Comparison of ENCODE assay signal across 12 cellular contexts in the genomic region with DNA sequence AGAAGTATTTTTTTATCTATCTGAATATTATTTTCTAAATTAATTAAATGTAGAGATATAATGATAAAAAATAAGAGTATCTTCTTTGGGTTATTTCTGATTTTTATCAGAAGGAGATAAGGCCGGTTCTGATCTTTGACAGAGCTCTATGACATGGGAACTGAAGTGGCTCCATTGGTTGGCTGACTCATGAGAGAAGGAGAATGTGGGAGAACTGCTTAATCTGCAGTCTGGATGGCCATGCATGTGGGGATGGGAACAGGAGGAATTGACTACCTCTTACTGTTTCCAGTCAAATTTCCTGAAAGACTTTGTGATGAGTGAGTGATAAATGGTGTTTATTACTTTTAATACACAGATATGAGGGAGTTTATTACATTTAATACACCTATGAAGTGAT.
A peak's percentile ranks its signal among the peaks of the same experiment; 100 is the strongest.
DNase-seq lines count a peak whose midpoint lies in the region; ATAC-seq and TF ChIP-seq lines count a peak whose summit lies in the region.
"Had no signal": no experiment of that assay in that cellular context is flagged by ENCODE, and none has a peak within 500 bp of the region (broad histone marks: within the 10 kb centered on the region; RNA-seq: fewer than 3 reads in every experiment).

No MANE protein-coding gene starts in this region.

- H3K27me3 ChIP-seq in SU-DHL-6 (ENCODE audit: low read length) (no peaks in the 10 kb centered on the region), thymus (ENCODE audit: control insufficient read depth, insufficient read depth) (no peaks in the 10 kb centered on the region)

- H3K4me3 ChIP-seq in SU-DHL-6 (ENCODE audit: insufficient read depth, low read length, poor library complexity, severe bottlenecking) (no peak overlapping the region), thymus (ENCODE audit: low read length) (no peak overlapping the region)

- H3K4me3 Mint-ChIP-seq in activated naive CD4-positive, alpha-beta T cell treated with anti-CD3 and anti-CD28 coated beads, Interleukin-2, amount 10 ng/mL, durations not matched to agents 7 days and 5 days, result no peak overlapping the region
- H3K4me3 Mint-ChIP-seq in endothelial cell (ENCODE audit: unreplicated experiment), result no peak overlapping the region

- H3K9me2 ChIP-seq in SU-DHL-6 (replicated peaks; ENCODE audit: insufficient read depth, low read length), result no peaks in the 10 kb centered on the region

- CTCF ChIA-PET in activated naive CD4-positive, alpha-beta T cell treated with anti-CD3 and anti-CD28 coated beads, Interleukin-2, amount 10 ng/mL, durations not matched to agents 7 days and 5 days (lab: Charles Lee), result interaction anchor here (0.7 to 1.3 kb wide), 3 partner anchors 16 to 321 kb away, joined by 3 to 6 read pairs (median 3); no protein-coding TSS in a partner anchor

- peaks cover 41% of the 10 kb centered on the region for H3K4me1 Mint-ChIP-seq in activated naive CD4-positive, alpha-beta T cell treated with anti-CD3 and anti-CD28 coated beads, Interleukin-2, amount 10 ng/mL, durations not matched to agents 7 days and 5 days
- peaks cover 16% of the 10 kb centered on the region for H3K4me1 Mint-ChIP-seq in endothelial cell (ENCODE audit: unreplicated experiment)

- peak overlapping the region; percentile 73 for H3K4me2 ChIP-seq in SU-DHL-6 (ENCODE audit: low read depth, low read length, poor library complexity, severe bottlenecking)

- H2AFZ ChIP-seq in SU-DHL-6 (ENCODE audit: low read depth, low read length, severe bottlenecking), result peak overlapping the region; percentile 77

- H3K9ac ChIP-seq in SU-DHL-6 (ENCODE audit: low read length), result no peak overlapping the region

- H3K4me1 ChIP-seq in thymus (ENCODE audit: control insufficient read depth, insufficient read depth, low read length), result peaks cover 2% of the 10 kb centered on the region

- peak overlapping the region; percentile 92 for H3K27ac Mint-ChIP-seq in activated naive CD4-positive, alpha-beta T cell treated with anti-CD3 and anti-CD28 coated beads, Interleukin-2, amount 10 ng/mL, durations not matched to agents 7 days and 5 days
- peak overlapping the region; percentile 77 for H3K27ac Mint-ChIP-seq in endothelial cell (ENCODE audit: unreplicated experiment)

- H3K79me2 ChIP-seq in SU-DHL-6 (ENCODE audit: insufficient read depth, low read length), result no peaks in the 10 kb centered on the region

- no peaks in the 10 kb centered on the region for H3K9me3 ChIP-seq in SU-DHL-6 (ENCODE audit: insufficient read depth, low read length)
- no peaks in the 10 kb centered on the region for H3K9me3 ChIP-seq in thymus (ENCODE audit: control insufficient read depth)

- H3K36me3 ChIP-seq in SU-DHL-6 (ENCODE audit: low read length), result no peaks in the 10 kb centered on the region
- no peaks in the 10 kb centered on the region for H3K36me3 ChIP-seq in thymus (ENCODE audit: control insufficient read depth, insufficient read depth)

- DNase-seq in activated naive CD4-positive, alpha-beta T cell treated with anti-CD3 and anti-CD28 coated beads, Interleukin-2, amount 10 ng/mL, durations not matched to agents 7 days and 5 days, result no peak
- DNase-seq in activated naive CD4-positive, alpha-beta T cell (lab: John Stamatoyannopoulos, UW), result no peak
- DNase-seq in endothelial cell (ENCODE audit: low spot score), result no peak
- no peak for DNase-seq in retina
- DNase-seq in UCSD-AML1 (lab: John Stamatoyannopoulos, UW; ENCODE audit: unreplicated experiment), result no peak
- DNase-seq: activated CD4-positive, alpha-beta T cell treated with anti-CD3 and anti-CD28 coated beads, Interleukin-2, amount 50 U/mL, for 1 hour; EL; GOT3 had no signal

- H3F3A ChIP-seq in SU-DHL-6 (ENCODE audit: insufficient read depth), result peaks cover 8% of the 10 kb centered on the region; the same call in 1 of the 2 replicates

- TF ChIP-seq CTCF in SU-DHL-6 (IDR thresholded peaks at IDR 0.05; ENCODE audit: insufficient read depth, low read length, poor library complexity, severe bottlenecking) (no peak), endothelial cell (IDR thresholded peaks at IDR 0.05; ENCODE audit: unreplicated experiment) (no peak)

- 91% methylated on average over 1 of the region's 1 CpG for WGBS in thymus

- peaks cover 29% of the 10 kb centered on the region for H3K36me3 Mint-ChIP-seq in activated naive CD4-positive, alpha-beta T cell treated with anti-CD3 and anti-CD28 coated beads, Interleukin-2, amount 10 ng/mL, durations not matched to agents 7 days and 5 days
- no peaks in the 10 kb centered on the region for H3K36me3 Mint-ChIP-seq in endothelial cell (ENCODE audit: low read depth, unreplicated experiment)

- H3K27ac ChIP-seq in SU-DHL-6 (ENCODE audit: low read depth, low read length), result peak overlapping the region; percentile 86
- peak overlapping the region; percentile 71 for H3K27ac ChIP-seq in thymus (ENCODE audit: low read depth)

- peaks cover 13% of the 10 kb centered on the region for H3K9me3 Mint-ChIP-seq in activated naive CD4-positive, alpha-beta T cell treated with anti-CD3 and anti-CD28 coated beads, Interleukin-2, amount 10 ng/mL, durations not matched to agents 7 days and 5 days
- H3K9me3 Mint-ChIP-seq in endothelial cell (ENCODE audit: unreplicated experiment), result no peaks in the 10 kb centered on the region

- no peaks in the 10 kb centered on the region for H4K20me1 ChIP-seq in SU-DHL-6 (ENCODE audit: low read depth, low read length)

- no peaks in the 10 kb centered on the region for H3K27me3 Mint-ChIP-seq in activated naive CD4-positive, alpha-beta T cell treated with anti-CD3 and anti-CD28 coated beads, Interleukin-2, amount 10 ng/mL, durations not matched to agents 7 days and 5 days
- H3K27me3 Mint-ChIP-seq in endothelial cell (ENCODE audit: unreplicated experiment), result no peaks in the 10 kb centered on the region

- ATAC-seq in HG03175 (IDR thresholded peaks at IDR 0.05; ENCODE audit: unreplicated experiment), result no peak
- ATAC-seq: SK-N-SH treated with all-trans-retinoic acid at 6 μM for 48 hours had no signal
